Comparison of ENCODE assay signal across 1 cellular context in the genomic region with DNA sequence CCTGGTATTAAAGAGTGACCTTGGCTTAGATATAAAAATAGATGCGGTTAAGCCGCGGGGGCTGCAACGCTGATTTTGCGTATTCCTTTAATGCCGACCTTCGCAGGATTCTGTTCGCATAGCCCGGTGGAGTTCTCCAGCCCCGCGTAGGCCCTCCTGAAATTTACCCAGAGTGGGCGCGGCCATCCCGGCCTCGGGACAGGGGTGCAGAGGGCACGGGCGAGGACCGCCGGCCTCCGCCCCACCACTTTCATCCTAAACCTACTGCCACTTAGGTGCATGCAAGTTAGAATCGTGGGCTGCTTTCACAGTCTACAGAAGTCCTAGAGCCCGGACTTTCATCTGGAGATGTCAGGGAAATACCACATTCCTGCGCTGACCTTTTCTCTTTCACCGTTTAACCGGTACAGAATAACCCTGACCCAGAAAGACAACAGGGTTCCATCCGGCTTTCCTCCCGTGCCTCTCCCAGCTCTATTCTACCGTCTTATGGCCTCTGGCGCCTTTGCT.
TF ChIP-seq lines count a peak whose summit lies in the region.

No MANE protein-coding gene starts in this region.

TF ChIP-seq in H1, 55 proteins besides CTCF, POLR2A, EP300 and RAD21:
- TF ChIP-seq TAF1 (IDR thresholded peaks at IDR 0.05; ENCODE audit: low read depth, low read length) (no peak; the same call in 1 of the 2 replicates), JUN (IDR thresholded peaks at IDR 0.05; ENCODE audit: low read depth, low read length) (no peak), POU5F1 (IDR thresholded peaks at IDR 0.05; ENCODE audit: low read depth, low read length) (no peak), SP1 (IDR thresholded peaks at IDR 0.05; ENCODE audit: low read depth, low read length) (no peak), TBP (IDR thresholded peaks at IDR 0.05; ENCODE audit: low read depth, low read length) (no peak), RXRA (IDR thresholded peaks at IDR 0.05; ENCODE audit: insufficient read depth, low read depth, low read length) (no peak), CTBP2 (IDR thresholded peaks at IDR 0.05; ENCODE audit: borderline replicate concordance, insufficient read depth, insufficient read length, low read length) (peak; percentile 71), KDM1A (IDR thresholded peaks at IDR 0.05; ENCODE audit: borderline replicate concordance, low read length) (no peak), CREB1 (IDR thresholded peaks at IDR 0.05) (no peak), TEAD4 (IDR thresholded peaks at IDR 0.05; ENCODE audit: low read depth, low read length) (peak; percentile 61; the same call in 1 of the 2 replicates), ZNF274 (IDR thresholded peaks at IDR 0.05; ENCODE audit: borderline replicate concordance, extremely low read depth, low read length) (no peak), EGR1 (IDR thresholded peaks at IDR 0.05; ENCODE audit: borderline replicate concordance, low read depth, low read length) (no peak), SP2 (IDR thresholded peaks at IDR 0.05; ENCODE audit: low read length) (no peak), YY1 (IDR thresholded peaks at IDR 0.05; ENCODE audit: low read depth, low read length) (no peak), ASH2L (IDR thresholded peaks at IDR 0.05; ENCODE audit: low read length) (peak; percentile 80), POLR2AphosphoS5 (IDR thresholded peaks at IDR 0.05; ENCODE audit: low read depth, low read length) (peak; percentile 65; the same call in 1 of the 2 replicates), RBBP5 (IDR thresholded peaks at IDR 0.05; ENCODE audit: borderline replicate concordance, low read depth, low read length) (no peak), TAF7 (optimal IDR thresholded peaks at IDR 0.05; ENCODE audit: borderline replicate concordance, low read depth, low read length) (peak; percentile 60), SIRT6 (IDR thresholded peaks at IDR 0.05; ENCODE audit: low read length) (no peak), FOSL1 (IDR thresholded peaks at IDR 0.05; ENCODE audit: insufficient read depth, low read depth, low read length) (no peak)
- TF ChIP-seq, protein P1, sequence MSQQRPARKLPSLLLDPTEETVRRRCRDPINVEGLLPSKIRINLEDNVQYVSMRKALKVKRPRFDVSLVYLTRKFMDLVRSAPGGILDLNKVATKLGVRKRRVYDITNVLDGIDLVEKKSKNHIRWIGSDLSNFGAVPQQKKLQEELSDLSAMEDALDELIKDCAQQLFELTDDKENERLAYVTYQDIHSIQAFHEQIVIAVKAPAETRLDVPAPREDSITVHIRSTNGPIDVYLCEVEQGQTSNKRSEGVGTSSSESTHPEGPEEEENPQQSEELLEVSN (IDR thresholded peaks at IDR 0.05) = no peak
- TF ChIP-seq, protein P2, sequence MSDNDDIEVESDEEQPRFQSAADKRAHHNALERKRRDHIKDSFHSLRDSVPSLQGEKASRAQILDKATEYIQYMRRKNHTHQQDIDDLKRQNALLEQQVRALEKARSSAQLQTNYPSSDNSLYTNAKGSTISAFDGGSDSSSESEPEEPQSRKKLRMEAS (IDR thresholded peaks at IDR 0.05) = no peak
- TF ChIP-seq, protein P3, sequence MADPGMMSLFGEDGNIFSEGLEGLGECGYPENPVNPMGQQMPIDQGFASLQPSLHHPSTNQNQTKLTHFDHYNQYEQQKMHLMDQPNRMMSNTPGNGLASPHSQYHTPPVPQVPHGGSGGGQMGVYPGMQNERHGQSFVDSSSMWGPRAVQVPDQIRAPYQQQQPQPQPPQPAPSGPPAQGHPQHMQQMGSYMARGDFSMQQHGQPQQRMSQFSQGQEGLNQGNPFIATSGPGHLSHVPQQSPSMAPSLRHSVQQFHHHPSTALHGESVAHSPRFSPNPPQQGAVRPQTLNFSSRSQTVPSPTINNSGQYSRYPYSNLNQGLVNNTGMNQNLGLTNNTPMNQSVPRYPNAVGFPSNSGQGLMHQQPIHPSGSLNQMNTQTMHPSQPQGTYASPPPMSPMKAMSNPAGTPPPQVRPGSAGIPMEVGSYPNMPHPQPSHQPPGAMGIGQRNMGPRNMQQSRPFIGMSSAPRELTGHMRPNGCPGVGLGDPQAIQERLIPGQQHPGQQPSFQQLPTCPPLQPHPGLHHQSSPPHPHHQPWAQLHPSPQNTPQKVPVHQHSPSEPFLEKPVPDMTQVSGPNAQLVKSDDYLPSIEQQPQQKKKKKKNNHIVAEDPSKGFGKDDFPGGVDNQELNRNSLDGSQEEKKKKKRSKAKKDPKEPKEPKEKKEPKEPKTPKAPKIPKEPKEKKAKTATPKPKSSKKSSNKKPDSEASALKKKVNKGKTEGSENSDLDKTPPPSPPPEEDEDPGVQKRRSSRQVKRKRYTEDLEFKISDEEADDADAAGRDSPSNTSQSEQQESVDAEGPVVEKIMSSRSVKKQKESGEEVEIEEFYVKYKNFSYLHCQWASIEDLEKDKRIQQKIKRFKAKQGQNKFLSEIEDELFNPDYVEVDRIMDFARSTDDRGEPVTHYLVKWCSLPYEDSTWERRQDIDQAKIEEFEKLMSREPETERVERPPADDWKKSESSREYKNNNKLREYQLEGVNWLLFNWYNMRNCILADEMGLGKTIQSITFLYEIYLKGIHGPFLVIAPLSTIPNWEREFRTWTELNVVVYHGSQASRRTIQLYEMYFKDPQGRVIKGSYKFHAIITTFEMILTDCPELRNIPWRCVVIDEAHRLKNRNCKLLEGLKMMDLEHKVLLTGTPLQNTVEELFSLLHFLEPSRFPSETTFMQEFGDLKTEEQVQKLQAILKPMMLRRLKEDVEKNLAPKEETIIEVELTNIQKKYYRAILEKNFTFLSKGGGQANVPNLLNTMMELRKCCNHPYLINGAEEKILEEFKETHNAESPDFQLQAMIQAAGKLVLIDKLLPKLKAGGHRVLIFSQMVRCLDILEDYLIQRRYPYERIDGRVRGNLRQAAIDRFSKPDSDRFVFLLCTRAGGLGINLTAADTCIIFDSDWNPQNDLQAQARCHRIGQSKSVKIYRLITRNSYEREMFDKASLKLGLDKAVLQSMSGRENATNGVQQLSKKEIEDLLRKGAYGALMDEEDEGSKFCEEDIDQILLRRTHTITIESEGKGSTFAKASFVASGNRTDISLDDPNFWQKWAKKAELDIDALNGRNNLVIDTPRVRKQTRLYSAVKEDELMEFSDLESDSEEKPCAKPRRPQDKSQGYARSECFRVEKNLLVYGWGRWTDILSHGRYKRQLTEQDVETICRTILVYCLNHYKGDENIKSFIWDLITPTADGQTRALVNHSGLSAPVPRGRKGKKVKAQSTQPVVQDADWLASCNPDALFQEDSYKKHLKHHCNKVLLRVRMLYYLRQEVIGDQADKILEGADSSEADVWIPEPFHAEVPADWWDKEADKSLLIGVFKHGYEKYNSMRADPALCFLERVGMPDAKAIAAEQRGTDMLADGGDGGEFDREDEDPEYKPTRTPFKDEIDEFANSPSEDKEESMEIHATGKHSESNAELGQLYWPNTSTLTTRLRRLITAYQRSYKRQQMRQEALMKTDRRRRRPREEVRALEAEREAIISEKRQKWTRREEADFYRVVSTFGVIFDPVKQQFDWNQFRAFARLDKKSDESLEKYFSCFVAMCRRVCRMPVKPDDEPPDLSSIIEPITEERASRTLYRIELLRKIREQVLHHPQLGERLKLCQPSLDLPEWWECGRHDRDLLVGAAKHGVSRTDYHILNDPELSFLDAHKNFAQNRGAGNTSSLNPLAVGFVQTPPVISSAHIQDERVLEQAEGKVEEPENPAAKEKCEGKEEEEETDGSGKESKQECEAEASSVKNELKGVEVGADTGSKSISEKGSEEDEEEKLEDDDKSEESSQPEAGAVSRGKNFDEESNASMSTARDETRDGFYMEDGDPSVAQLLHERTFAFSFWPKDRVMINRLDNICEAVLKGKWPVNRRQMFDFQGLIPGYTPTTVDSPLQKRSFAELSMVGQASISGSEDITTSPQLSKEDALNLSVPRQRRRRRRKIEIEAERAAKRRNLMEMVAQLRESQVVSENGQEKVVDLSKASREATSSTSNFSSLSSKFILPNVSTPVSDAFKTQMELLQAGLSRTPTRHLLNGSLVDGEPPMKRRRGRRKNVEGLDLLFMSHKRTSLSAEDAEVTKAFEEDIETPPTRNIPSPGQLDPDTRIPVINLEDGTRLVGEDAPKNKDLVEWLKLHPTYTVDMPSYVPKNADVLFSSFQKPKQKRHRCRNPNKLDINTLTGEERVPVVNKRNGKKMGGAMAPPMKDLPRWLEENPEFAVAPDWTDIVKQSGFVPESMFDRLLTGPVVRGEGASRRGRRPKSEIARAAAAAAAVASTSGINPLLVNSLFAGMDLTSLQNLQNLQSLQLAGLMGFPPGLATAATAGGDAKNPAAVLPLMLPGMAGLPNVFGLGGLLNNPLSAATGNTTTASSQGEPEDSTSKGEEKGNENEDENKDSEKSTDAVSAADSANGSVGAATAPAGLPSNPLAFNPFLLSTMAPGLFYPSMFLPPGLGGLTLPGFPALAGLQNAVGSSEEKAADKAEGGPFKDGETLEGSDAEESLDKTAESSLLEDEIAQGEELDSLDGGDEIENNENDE (IDR thresholded peaks at IDR 0.05; ENCODE audit: insufficient replicate concordance, low read length) = no peak
- TF ChIP-seq, protein P4, sequence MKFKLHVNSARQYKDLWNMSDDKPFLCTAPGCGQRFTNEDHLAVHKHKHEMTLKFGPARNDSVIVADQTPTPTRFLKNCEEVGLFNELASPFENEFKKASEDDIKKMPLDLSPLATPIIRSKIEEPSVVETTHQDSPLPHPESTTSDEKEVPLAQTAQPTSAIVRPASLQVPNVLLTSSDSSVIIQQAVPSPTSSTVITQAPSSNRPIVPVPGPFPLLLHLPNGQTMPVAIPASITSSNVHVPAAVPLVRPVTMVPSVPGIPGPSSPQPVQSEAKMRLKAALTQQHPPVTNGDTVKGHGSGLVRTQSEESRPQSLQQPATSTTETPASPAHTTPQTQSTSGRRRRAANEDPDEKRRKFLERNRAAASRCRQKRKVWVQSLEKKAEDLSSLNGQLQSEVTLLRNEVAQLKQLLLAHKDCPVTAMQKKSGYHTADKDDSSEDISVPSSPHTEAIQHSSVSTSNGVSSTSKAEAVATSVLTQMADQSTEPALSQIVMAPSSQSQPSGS (IDR thresholded peaks at IDR 0.05; ENCODE audit: low read length) = no peak
- TF ChIP-seq, protein P5, sequence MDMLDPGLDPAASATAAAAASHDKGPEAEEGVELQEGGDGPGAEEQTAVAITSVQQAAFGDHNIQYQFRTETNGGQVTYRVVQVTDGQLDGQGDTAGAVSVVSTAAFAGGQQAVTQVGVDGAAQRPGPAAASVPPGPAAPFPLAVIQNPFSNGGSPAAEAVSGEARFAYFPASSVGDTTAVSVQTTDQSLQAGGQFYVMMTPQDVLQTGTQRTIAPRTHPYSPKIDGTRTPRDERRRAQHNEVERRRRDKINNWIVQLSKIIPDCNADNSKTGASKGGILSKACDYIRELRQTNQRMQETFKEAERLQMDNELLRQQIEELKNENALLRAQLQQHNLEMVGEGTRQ (IDR thresholded peaks at IDR 0.05; ENCODE audit: low read length) = no peak
